In genomic region chr3:45760878-45761711, GRCh38 we compare ENCODE assay signal across 9 cellular contexts. TPM values are rescaled to one million over a fixed set of nuclear protein-coding genes. Genes with fewer than 3 reads are reported as not detected.
A peak's percentile ranks its signal among the peaks of the same experiment; 100 is the strongest.
DNase-seq lines count a peak whose midpoint lies in the region; ATAC-seq, FAIRE-seq and TF ChIP-seq lines count a peak whose summit lies in the region.
"Had no signal": no experiment of that assay in that cellular context is flagged by ENCODE, and none has a peak within 500 bp of the region (broad histone marks: within the 10 kb centered on the region; RNA-seq: fewer than 3 reads in every experiment).

No MANE protein-coding gene starts in this region.

- H3K27ac ChIP-seq in MM.1S (ENCODE audit: low read length) (no peak overlapping the region), kidney (ENCODE audit: low read depth in 2 of 2, low read length in 2 of 2) (no peak overlapping the region)

- no peaks in the 10 kb centered on the region for H3F3A ChIP-seq in MM.1S (ENCODE audit: insufficient read depth, low read length)

- H3K4me3 ChIP-seq in MM.1S (ENCODE audit: low read length) (no peak overlapping the region), bronchial epithelial cell (ENCODE audit: low read depth, low read length) (no peak overlapping the region), kidney (ENCODE audit: low read length in 2 of 2) (no peak overlapping the region)

- peak overlapping the region; percentile 62 for H2AFZ ChIP-seq in MM.1S (ENCODE audit: low read length)

- H3K4me1 ChIP-seq in MM.1S (ENCODE audit: low read length) = peaks cover 4% of the 10 kb centered on the region; the same call in 1 of the 2 replicates
- no peaks in the 10 kb centered on the region for H3K4me1 ChIP-seq in kidney (ENCODE audit: control insufficient read depth in 1 of 2, insufficient read depth in 1 of 2, low read depth in 1 of 2, low read length in 2 of 2)

- intact Hi-C loops in kidney (cut with DNase I) = no loop called here

- H3K9me3 ChIP-seq in MM.1S (replicated peaks; ENCODE audit: insufficient read depth, low read length) (no peaks in the 10 kb centered on the region), kidney (ENCODE audit: control insufficient read depth in 1 of 2, low read length in 2 of 2) (no peaks in the 10 kb centered on the region)

- TF ChIP-seq CTCF in MM.1S (IDR thresholded peaks at IDR 0.05; ENCODE audit: low read length) = peak; percentile 78
- peak; percentile 95 for TF ChIP-seq CTCF in bronchial epithelial cell (IDR thresholded peaks at IDR 0.05; ENCODE audit: insufficient read depth, low read length, severe bottlenecking)
- TF ChIP-seq CTCF in kidney (IDR thresholded peaks at IDR 0.05; ENCODE audit: borderline replicate concordance, extremely low read depth, insufficient read depth) = peak; percentile 77

- H3K79me2 ChIP-seq in MM.1S (ENCODE audit: low read length) = no peaks in the 10 kb centered on the region

- H3K9ac ChIP-seq in MM.1S (ENCODE audit: low read length) = no peak overlapping the region
- H3K9ac ChIP-seq in kidney (ENCODE audit: low read length in 2 of 2) = no peak overlapping the region

- H3K27me3 ChIP-seq in MM.1S (replicated peaks; ENCODE audit: insufficient read depth, low read length) (no peaks in the 10 kb centered on the region), bronchial epithelial cell (ENCODE audit: control insufficient read depth, insufficient read depth, low read length) (no peaks in the 10 kb centered on the region)

- ATAC-seq in GM21737 (IDR thresholded peaks at IDR 0.05; ENCODE audit: unreplicated experiment) = no peak

- peak; percentile 11 for DNase-seq in DMS79 treated with DMSO at 0.1 percent for 48 hours (lab: John Stamatoyannopoulos, UW)
- DNase-seq in DMS79 (lab: John Stamatoyannopoulos, UW) = no peak
- peak; percentile 47 for DNase-seq in MM.1S
- peak; percentile 46 for DNase-seq in SKM-1 (lab: John Stamatoyannopoulos, UW; ENCODE audit: unreplicated experiment)
- DNase-seq in bronchial epithelial cell (ENCODE audit: low read depth) = peak; percentile 52
- DNase-seq in kidney = peak; percentile 72
- DNase-seq in stimulated activated CD4-positive, alpha-beta T cell treated with anti-CD3 and anti-CD28 coated beads, Interleukin-4, amount 100 ng/mL, for 24 hours = peak; percentile 46

- FAIRE-seq in bronchial epithelial cell (lab: Jason Lieb, UNC) = no peak
- no peak for FAIRE-seq in kidney (lab: Jason Lieb, UNC)
- FAIRE-seq: A204.1 had no signal

- H3K9me2 ChIP-seq in MM.1S (replicated peaks; ENCODE audit: insufficient read depth, low read length) = no peaks in the 10 kb centered on the region

- H4K20me1 ChIP-seq in MM.1S (ENCODE audit: insufficient read depth, low read length) = no peaks in the 10 kb centered on the region

- H3K4me2 ChIP-seq in MM.1S (ENCODE audit: low read depth, low read length) = no peak overlapping the region

- H3K36me3 ChIP-seq in MM.1S (replicated peaks; ENCODE audit: insufficient read depth, low read length) (no peaks in the 10 kb centered on the region), bronchial epithelial cell (ENCODE audit: control insufficient read depth, insufficient read depth, low read length) (no peaks in the 10 kb centered on the region), kidney (ENCODE audit: control insufficient read depth in 1 of 2, insufficient read depth in 2 of 2, low read length in 2 of 2) (no peaks in the 10 kb centered on the region)

RNA-seq across cellular contexts. Expression of gene SLC6A20, which starts 35.2 kb away (rescaled TPM):
- 0.13 TPM in 1 of 2 replicates, not detected in the other for total RNA-seq in bronchial epithelial cell
- 35.2 TPM for total RNA-seq in kidney
- 0.37 TPM for polyA plus RNA-seq in kidney (ENCODE audit: insufficient read depth, low read depth, low replicate concordance)

Comparison
In these comparisons a context has a peak if more than half of its experiments do, and no peak if none do; other contexts are left out.
1. RNA of gene SLC6A20, which starts 35.2 kb away (total RNA-seq): 35.2 TPM in kidney (single experiment); 0.13 TPM in bronchial epithelial cell; every median in the first group is over 10 times any median in the second.
2. Peak in every context shown above with its lines, with median percentiles within 50 percentile points of each other: CTCF ChIP-seq.